Comparison of ENCODE assay signal across 13 cellular contexts in genomic region chr14:100132161-100132902, GRCh38. TPM values are rescaled to one million over a fixed set of nuclear protein-coding genes. Genes with fewer than 3 reads are reported as not detected.
DNase-seq lines count a peak whose midpoint lies in the region; ATAC-seq and TF ChIP-seq lines count a peak whose summit lies in the region.
"Had no signal": no experiment of that assay in that cellular context is flagged by ENCODE, and none has a peak within 500 bp of the region (broad histone marks: within the 10 kb centered on the region; RNA-seq: fewer than 3 reads in every experiment).

No MANE protein-coding gene starts in this region.

- H3K4me1 Mint-ChIP-seq in CD4-positive, alpha-beta T cell (ENCODE audit: low read depth): no peaks in the 10 kb centered on the region

- no peaks in the 10 kb centered on the region for H3K27me3 ChIP-seq in CD4-positive, alpha-beta T cell (ENCODE audit: control insufficient read depth, insufficient read depth, low read length)
- H3K27me3 ChIP-seq in esophagus (ENCODE audit: control insufficient read depth in 1 of 2, insufficient read depth in 2 of 2, low read length in 2 of 2): no peaks in the 10 kb centered on the region
- H3K27me3 ChIP-seq: ascending aorta, tibial artery had no signal

- ATAC-seq in CD4-positive, alpha-beta T cell (ENCODE audit: poor library complexity): no peak
- ATAC-seq in HG02973 (IDR thresholded peaks at IDR 0.05; ENCODE audit: unreplicated experiment): no peak

- no peaks in the 10 kb centered on the region for H3K27me3 Mint-ChIP-seq in CD4-positive, alpha-beta T cell

- H3K36me3 ChIP-seq in esophagus (ENCODE audit: control insufficient read depth in 2 of 2, insufficient read depth in 2 of 2, low read length in 1 of 2): peaks cover 9 to 11% of the 10 kb centered on the region in 2 donors

- H3K9me3 Mint-ChIP-seq in CD4-positive, alpha-beta T cell: no peaks in the 10 kb centered on the region

- peak overlapping the region; percentile 30 for H3K27ac ChIP-seq in CD4-positive, alpha-beta T cell (ENCODE audit: low read depth, low read length)
- peak overlapping the region; percentile 30 to 75 for H3K27ac ChIP-seq in esophagus (ENCODE audit: low read depth in 2 of 2, low read length in 1 of 2)
- H3K27ac ChIP-seq: parathyroid adenoma, tibial artery had no signal

- H3K9me3 ChIP-seq in CD4-positive, alpha-beta T cell (ENCODE audit: control insufficient read depth, low read length): no peaks in the 10 kb centered on the region
- no peaks in the 10 kb centered on the region for H3K9me3 ChIP-seq in esophagus (ENCODE audit: control insufficient read depth in 2 of 2, insufficient read depth in 1 of 2, low read depth in 1 of 2, low read length in 1 of 2)
- H3K9me3 ChIP-seq: ascending aorta, tibial artery had no signal

- WGBS in esophagus, 2 donors: 58 to 70% methylated on average over 25 of the region's 25 CpGs

- no peak overlapping the region for H3K4me3 ChIP-seq in esophagus (ENCODE audit: low read depth in 1 of 2, low read length in 2 of 2)
- H3K4me3 ChIP-seq: ascending aorta, tibial artery had no signal

- H3K4me1 ChIP-seq in esophagus (ENCODE audit: control insufficient read depth in 2 of 2, insufficient read depth in 2 of 2, low read length in 1 of 2): peaks cover 5 to 18% of the 10 kb centered on the region in 2 donors
- H3K4me1 ChIP-seq: ascending aorta, parathyroid adenoma had no signal

- POLR2A ChIA-PET in CD4-positive, alpha-beta T cell (lab: Charles Lee): interaction anchor here (1.0 kb wide), 1 partner anchor 14 kb away, joined by 4 read pairs; no protein-coding TSS in a partner anchor

- no peak for TF ChIP-seq CTCF in CD4-positive, alpha-beta T cell (IDR thresholded peaks at IDR 0.05)

- H3K36me3 Mint-ChIP-seq in CD4-positive, alpha-beta T cell (ENCODE audit: low read depth): peaks cover 96% of the 10 kb centered on the region

- intact Hi-C loops in CD4-positive, alpha-beta T cell (cut with DNase I, micrococcal nuclease): no loop called here
- intact Hi-C loops in posterior vena cava (cut with DNase I): no loop called here

- no peak overlapping the region for H3K27ac Mint-ChIP-seq in CD4-positive, alpha-beta T cell

- no peak for DNase-seq in CD4-positive, alpha-beta T cell
- DNase-seq in RPMI7951 (ENCODE audit: low read depth): peak; percentile 18
- DNase-seq in posterior vena cava (ENCODE audit: low spot score): peak; percentile 92
- DNase-seq in NCI-H187 (lab: John Stamatoyannopoulos, UW): no peak
- DNase-seq in GM19238 (ENCODE audit: insufficient read length, low spot score): no peak
- no peak for DNase-seq in 8988T
- DNase-seq: left colon, NCI-H1694 had no signal

- CTCF ChIA-PET in CD4-positive, alpha-beta T cell (lab: Charles Lee): interaction anchor here (1.4 kb wide), 1 partner anchor 14 kb away, joined by 3 read pairs; no protein-coding TSS in a partner anchor

- no peak overlapping the region for H3K4me3 Mint-ChIP-seq in CD4-positive, alpha-beta T cell

RNA-seq across cellular contexts. Expression of gene DEGS2, which starts 27.1 kb away (rescaled TPM):
- total RNA-seq in CD4-positive, alpha-beta T cell: under 1 TPM in 1 of 2 experiments, not detected in 1; 0.11 TPM
- not detected in 2 replicates for total RNA-seq in RPMI7951 (2014; rRNA removed; shearing (Covaris generic))
- polyA plus RNA-seq in esophagus: 10 to 100 TPM; 24.7 to 41.8 TPM
- total RNA-seq in posterior vena cava: 1 to 10 TPM in 1 of 2 donors, under 1 TPM in 1; 0.10 to 1.2 TPM

Comparison
In these comparisons a context has a peak if more than half of its experiments do, and no peak if none do; other contexts are left out.
1. DNase-seq: peak in RPMI7951 (single experiment) and posterior vena cava (single experiment); none in CD4-positive, alpha-beta T cell (0 of 10), NCI-H187 (0 of 2), GM19238 (single experiment) and 8988T (single experiment).